In genomic region chr10:6269953-6270867, GRCh38 we compare ENCODE assay signal across 8 cellular contexts.
DNase-seq lines count a peak whose midpoint lies in the region; ATAC-seq and TF ChIP-seq lines count a peak whose summit lies in the region.

No MANE protein-coding gene starts in this region.

- H3K36me3 Mint-ChIP-seq in natural killer cell = no peaks in the 10 kb centered on the region

- H3K27ac ChIP-seq in mesendoderm (ENCODE audit: low read depth, low read length) = no peak overlapping the region

- no peak overlapping the region for H3K56ac ChIP-seq in mesendoderm (ENCODE audit: low read length)

- H4K8ac ChIP-seq in mesendoderm (ENCODE audit: low read depth, low read length) = no peak overlapping the region

- H3K36me3 ChIP-seq in MG63 = no peaks in the 10 kb centered on the region
- no peaks in the 10 kb centered on the region for H3K36me3 ChIP-seq in mesendoderm (ENCODE audit: control insufficient read depth, insufficient read depth, low read length)

- H3K27ac Mint-ChIP-seq in natural killer cell = peak overlapping the region; percentile 86 to 90

- no peak overlapping the region for H3K23ac ChIP-seq in mesendoderm (ENCODE audit: low read length)

- ATAC-seq in natural killer cell = peak; percentile 63 to 81 (median 78)

- H3K27me3 ChIP-seq in MG63 (no peaks in the 10 kb centered on the region), mesendoderm (ENCODE audit: insufficient read depth, low read length, poor library complexity) (no peaks in the 10 kb centered on the region)

- peak overlapping the region; percentile 55 for H3K4me3 Mint-ChIP-seq in natural killer cell

- intact Hi-C loops in natural killer cell (cut with micrococcal nuclease) = loop anchor here (2.0 kb wide), 1 partner anchor 79 kb away; no protein-coding TSS in a partner anchor

- no peak overlapping the region for H2BK5ac ChIP-seq in mesendoderm (ENCODE audit: low read length)

- H3K4me1 Mint-ChIP-seq in natural killer cell = peaks cover 32 to 36% of the 10 kb centered on the region in 2 donors

- peaks cover 2% of the 10 kb centered on the region for H3K4me1 ChIP-seq in mesendoderm (ENCODE audit: control insufficient read depth, low read depth, low read length)

- no peak overlapping the region for H3K4me2 ChIP-seq in mesendoderm (ENCODE audit: low read length)

- DNase-seq in SKM-1 treated with dmso at 0.1 percent for 144 hours (lab: John Stamatoyannopoulos, UW; ENCODE audit: unreplicated experiment) = peak; percentile 26
- no peak for DNase-seq in SKM-1 (lab: John Stamatoyannopoulos, UW; ENCODE audit: unreplicated experiment)
- DNase-seq in HT1080 (ENCODE audit: low read depth) = peak; percentile 84
- peak; percentile 68 for DNase-seq in activated T-cell treated with anti-CD3 and anti-CD28 coated beads for 48 hours (ENCODE audit: low read depth)
- peak; percentile 49 for DNase-seq in natural killer cell
- no peak for DNase-seq in MG63
- no peak for DNase-seq in mesendoderm
- no peak for DNase-seq in NCI-H510A (lab: John Stamatoyannopoulos, UW)

- no peaks in the 10 kb centered on the region for H3K79me2 ChIP-seq in mesendoderm (ENCODE audit: control insufficient read depth, insufficient read depth, low read length)

- no peaks in the 10 kb centered on the region for H3K27me3 Mint-ChIP-seq in natural killer cell (ENCODE audit: low read depth in 2 of 2)

- H2AK5ac ChIP-seq in mesendoderm (ENCODE audit: low read length) = no peak overlapping the region

- WGBS in mesendoderm (ENCODE audit: extremely low coverage, insufficient coverage, low lambda C conversion rate) = no CpG with 5 or more reads among the region's 20 CpGs

- H4K5ac ChIP-seq in mesendoderm (ENCODE audit: low read length) = no peak overlapping the region

- TF ChIP-seq CTCF in natural killer cell (IDR thresholded peaks at IDR 0.05) = no peak

- no peaks in the 10 kb centered on the region for H3K9me3 ChIP-seq in MG63

- no peak overlapping the region for H3K4ac ChIP-seq in mesendoderm (ENCODE audit: low read depth, low read length)

- H3K9ac ChIP-seq in mesendoderm (ENCODE audit: low read length) = no peak overlapping the region

- no peak overlapping the region for H2BK15ac ChIP-seq in mesendoderm (replicated peaks; ENCODE audit: low read depth)

- H3K4me3 ChIP-seq in MG63 = no peak overlapping the region
- H3K4me3 ChIP-seq in mesendoderm (ENCODE audit: low read length) = no peak overlapping the region

- H3K9me3 Mint-ChIP-seq in natural killer cell = no peaks in the 10 kb centered on the region

- no peak overlapping the region for H2BK120ac ChIP-seq in mesendoderm (ENCODE audit: low read depth, low read length)

- H3K79me1 ChIP-seq in mesendoderm (ENCODE audit: low read length) = no peaks in the 10 kb centered on the region

- H3K18ac ChIP-seq in mesendoderm (ENCODE audit: low read length) = no peak overlapping the region

Comparison
In these comparisons a context has a peak if more than half of its experiments do, and no peak if none do; other contexts are left out.
1. DNase-seq: peak in SKM-1 treated with dmso at 0.1 percent for 144 hours (single experiment), HT1080 (single experiment), activated T-cell treated with anti-CD3 and anti-CD28 coated beads for 48 hours (single experiment) and natural killer cell (single experiment); none in SKM-1 (single experiment), MG63 (single experiment), mesendoderm (single experiment) and NCI-H510A (single experiment).